ENCODE assay signal across 1 cellular context in genomic region chr5:55994502-55994997, GRCh38.
A peak's percentile ranks its signal among the peaks of the same experiment; 100 is the strongest.
TF ChIP-seq lines count a peak whose summit lies in the region.

TSS of gene IL6ST (minus strand) at chr5:55994963. CDS start at chr5:55976278, 18,685 bp downstream.

TF ChIP-seq in HepG2, 621 proteins besides CTCF, POLR2A, EP300 and RAD21 (continued from another document):
- TF ChIP-seq KIAA2018 (CRISPR knock-in tag; IDR thresholded peaks at IDR 0.05; ENCODE audit: borderline replicate concordance) (no peak), ZHX1 (CRISPR knock-in tag; IDR thresholded peaks at IDR 0.05; ENCODE audit: low read depth) (no peak), HOXD1 (CRISPR knock-in tag; IDR thresholded peaks at IDR 0.05) (no peak), SP4 (CRISPR knock-in tag; IDR thresholded peaks at IDR 0.05) (no peak), MBNL3 (CRISPR knock-in tag; conservative IDR thresholded peaks at IDR 0.05) (no peak), ZNF772 (CRISPR knock-in tag; IDR thresholded peaks at IDR 0.05) (peak; percentile 31; the same call in 1 of the 2 replicates), KMT2B (CRISPR knock-in tag; IDR thresholded peaks at IDR 0.05) (no peak)
